10 cellular contexts compared by ENCODE assay signal in the genomic region with DNA sequence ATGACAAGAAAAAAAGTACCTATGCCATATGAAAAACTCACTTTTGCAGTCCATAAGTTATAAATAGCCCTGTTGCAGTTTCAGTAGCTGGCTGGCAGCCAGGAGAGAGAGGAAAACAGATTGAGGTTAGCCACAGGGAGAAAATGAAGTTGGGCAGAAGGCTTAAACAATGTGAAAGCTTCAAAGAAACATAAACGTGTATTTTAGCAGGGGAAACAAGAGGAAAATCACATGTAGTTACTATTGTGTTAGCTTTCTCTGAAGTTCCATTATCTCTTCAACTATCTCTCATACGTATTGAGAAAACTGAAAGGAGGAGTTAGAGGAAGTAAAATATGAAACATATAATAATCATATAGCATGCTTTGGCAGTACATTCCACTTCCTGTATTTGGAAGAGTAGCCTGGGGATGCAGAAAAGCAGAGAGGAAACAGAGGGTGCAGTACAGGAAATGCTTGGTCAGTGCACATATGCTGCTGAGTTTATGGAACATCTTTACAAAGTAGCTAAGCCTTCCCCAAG.
DNase-seq lines count a peak whose midpoint lies in the region; ATAC-seq and TF ChIP-seq lines count a peak whose summit lies in the region.
"Had no signal": no experiment of that assay in that cellular context is flagged by ENCODE, and none has a peak within 500 bp of the region (broad histone marks: within the 10 kb centered on the region; RNA-seq: fewer than 3 reads in every experiment).

No MANE protein-coding gene starts in this region.

- peaks cover 26% of the 10 kb centered on the region for H3K4me1 Mint-ChIP-seq in activated naive CD4-positive, alpha-beta T cell treated with anti-CD3 and anti-CD28 coated beads, Interleukin-2, amount 50 U/mL, for 24 hours
- peaks cover 16% of the 10 kb centered on the region for H3K4me1 Mint-ChIP-seq in type B pancreatic cell (ENCODE audit: unreplicated experiment)

- no peaks in the 10 kb centered on the region for H3K9me3 Mint-ChIP-seq in activated naive CD4-positive, alpha-beta T cell treated with anti-CD3 and anti-CD28 coated beads, Interleukin-2, amount 50 U/mL, for 24 hours
- no peaks in the 10 kb centered on the region for H3K9me3 Mint-ChIP-seq in type B pancreatic cell
- H3K9me3 Mint-ChIP-seq: T-helper 1 cell treated with Interleukin-12 subunit alpha and Interleukin-12 subunit beta and Interleukin-4 antibody, amounts not matched to agents 30 μg/mL and 1 μg/mL, for 36 hours had no signal

- H3K4me3 Mint-ChIP-seq in activated naive CD4-positive, alpha-beta T cell treated with anti-CD3 and anti-CD28 coated beads, Interleukin-2, amount 50 U/mL, for 24 hours, result peak overlapping the region; percentile 34
- peak overlapping the region; percentile 1 for H3K4me3 Mint-ChIP-seq in type B pancreatic cell
- H3K4me3 Mint-ChIP-seq: T-helper 1 cell treated with Interleukin-12 subunit alpha and Interleukin-12 subunit beta and Interleukin-4 antibody, amounts not matched to agents 30 μg/mL and 1 μg/mL, for 36 hours had no signal

- no peaks in the 10 kb centered on the region for H3K27me3 Mint-ChIP-seq in activated naive CD4-positive, alpha-beta T cell treated with anti-CD3 and anti-CD28 coated beads, Interleukin-2, amount 50 U/mL, for 24 hours
- H3K27me3 Mint-ChIP-seq in type B pancreatic cell, result no peaks in the 10 kb centered on the region

- ATAC-seq in HG02763 (IDR thresholded peaks at IDR 0.05; ENCODE audit: unreplicated experiment) (peak; percentile 78), left colon (peak; percentile 37)
- ATAC-seq: A549 had no signal

- H3K36me3 Mint-ChIP-seq in activated naive CD4-positive, alpha-beta T cell treated with anti-CD3 and anti-CD28 coated beads, Interleukin-2, amount 50 U/mL, for 24 hours, result no peaks in the 10 kb centered on the region
- no peaks in the 10 kb centered on the region for H3K36me3 Mint-ChIP-seq in type B pancreatic cell

- peak overlapping the region; percentile 66 for H3K27ac Mint-ChIP-seq in activated naive CD4-positive, alpha-beta T cell treated with anti-CD3 and anti-CD28 coated beads, Interleukin-2, amount 50 U/mL, for 24 hours
- peak overlapping the region; percentile 11 for H3K27ac Mint-ChIP-seq in type B pancreatic cell
- H3K27ac Mint-ChIP-seq: T-helper 1 cell treated with Interleukin-12 subunit alpha and Interleukin-12 subunit beta and Interleukin-4 antibody, amounts not matched to agents 30 μg/mL and 1 μg/mL, for 36 hours had no signal

- no peak for TF ChIP-seq CTCF in type B pancreatic cell (conservative IDR thresholded peaks at IDR 0.05)

- intact Hi-C loops in left colon (cut with DNase I, micrococcal nuclease), result no loop called here

- DNase-seq in NCI-H1417 (lab: John Stamatoyannopoulos, UW) (peak; percentile 22 to 65 (median 53)), NCI-H1417 treated with DMSO at 0.1 percent for 48 hours (lab: John Stamatoyannopoulos, UW) (no peak), NCI-H1694 treated with DMSO at 0.1 percent for 48 hours (lab: John Stamatoyannopoulos, UW) (peak; percentile 57), left colon (peak in 1 of 2 donors; percentile 15), type B pancreatic cell (ENCODE audit: extremely low spot score, unreplicated experiment) (no peak), epidermal melanocyte (ENCODE audit: insufficient read length, low spot score) (no peak)

Comparison
In these comparisons a context has a peak if more than half of its experiments do, and no peak if none do; other contexts are left out.
1. DNase-seq: peak in NCI-H1417 (3 of 3) and NCI-H1694 treated with DMSO at 0.1 percent for 48 hours (single experiment); none in NCI-H1417 treated with DMSO at 0.1 percent for 48 hours (single experiment), type B pancreatic cell (single experiment) and epidermal melanocyte (single experiment).